ENCODE assay signal across 8 cellular contexts in genomic region chr19:4723465-4724251, GRCh38. TPM values are rescaled to one million over a fixed set of nuclear protein-coding genes. Genes with fewer than 3 reads are reported as not detected.
DNase-seq lines count a peak whose midpoint lies in the region; ATAC-seq, FAIRE-seq and TF ChIP-seq lines count a peak whose summit lies in the region.

DPP9 (minus strand) TSS chr19:4723842; CDS start chr19:4719906, 3,936 bp downstream.

- H3K79me2 ChIP-seq in OCI-LY3 (ENCODE audit: low read length) = peaks cover 44% of the 10 kb centered on the region

- peaks cover 23% of the 10 kb centered on the region for H3K4me1 Mint-ChIP-seq in endothelial cell (ENCODE audit: unreplicated experiment)
- peaks cover 16% of the 10 kb centered on the region for H3K4me1 Mint-ChIP-seq in mesothelial cell of epicardium

- peaks cover 20% of the 10 kb centered on the region for H3K36me3 Mint-ChIP-seq in endothelial cell (ENCODE audit: low read depth, unreplicated experiment)
- H3K36me3 Mint-ChIP-seq in mesothelial cell of epicardium = peaks cover 8% of the 10 kb centered on the region

- peak; percentile 100 for DNase-seq in D721Med (ENCODE audit: insufficient read length, low spot score)
- DNase-seq in HuH-7 (ENCODE audit: low spot score) = peak; percentile 98
- peak; percentile 99 for DNase-seq in activated CD8-positive, alpha-beta memory T cell treated with anti-CD3 and anti-CD28 coated beads, Interleukin-2, amount 50 U/mL, for 48 hours
- peak; percentile 96 for DNase-seq in endothelial cell (ENCODE audit: low spot score)
- DNase-seq in mesothelial cell of epicardium (ENCODE audit: low spot score in 2 of 2, unreplicated experiment in 2 of 2) = peak; percentile 87 to 98
- DNase-seq in stimulated activated CD8-positive, alpha-beta memory T cell treated with anti-CD3 and anti-CD28 coated beads, Interleukin-15, amount 100 ng/mL, for 48 hours (ENCODE audit: low read depth in 2 of 2) = peak; percentile 97

- H2AFZ ChIP-seq in OCI-LY3 (ENCODE audit: low read depth, low read length) = peak within 1 kb of the TSS; percentile 80

- peaks cover 6% of the 10 kb centered on the region; the same call in 1 of the 2 replicates for H4K20me1 ChIP-seq in OCI-LY3 (ENCODE audit: insufficient read depth, low read length)

- TF ChIP-seq CTCF in D721Med (IDR thresholded peaks at IDR 0.05; ENCODE audit: insufficient read depth, missing control alignments) (peak; percentile 27), OCI-LY3 (IDR thresholded peaks at IDR 0.05; ENCODE audit: low read depth, low read length) (no peak; the same call in 1 of the 2 replicates), endothelial cell (IDR thresholded peaks at IDR 0.05; ENCODE audit: unreplicated experiment) (no peak), mesothelial cell of epicardium (IDR thresholded peaks at IDR 0.05; ENCODE audit: unreplicated experiment) (peak; percentile 49)

- no peaks in the 10 kb centered on the region for H3K9me3 Mint-ChIP-seq in endothelial cell (ENCODE audit: unreplicated experiment)
- H3K9me3 Mint-ChIP-seq in mesothelial cell of epicardium = no peaks in the 10 kb centered on the region

- H3K27me3 Mint-ChIP-seq in endothelial cell (ENCODE audit: unreplicated experiment) (peaks cover 23% of the 10 kb centered on the region), mesothelial cell of epicardium (ENCODE audit: low read depth) (peaks cover 1% of the 10 kb centered on the region)

- peak; percentile 90 for ATAC-seq in GM21515 (IDR thresholded peaks at IDR 0.05; ENCODE audit: unreplicated experiment)

- H3K9me3 ChIP-seq in OCI-LY3 (ENCODE audit: insufficient read depth, low read length) = no peaks in the 10 kb centered on the region

- peak within 1 kb of the TSS; percentile 95 for H3K9ac ChIP-seq in OCI-LY3 (ENCODE audit: low read length)

- H3K27me3 ChIP-seq in OCI-LY3 (ENCODE audit: low read depth, low read length) = no peaks in the 10 kb centered on the region

- peak within 1 kb of the TSS; percentile 92 for H3K4me2 ChIP-seq in OCI-LY3 (ENCODE audit: low read length)

- H3K27ac Mint-ChIP-seq in endothelial cell (ENCODE audit: unreplicated experiment) (peak within 1 kb of the TSS; percentile 96), mesothelial cell of epicardium (peak within 1 kb of the TSS; percentile 96)

- H3K4me3 Mint-ChIP-seq in endothelial cell (ENCODE audit: unreplicated experiment) (peak within 1 kb of the TSS; percentile 99), mesothelial cell of epicardium (peak within 1 kb of the TSS; percentile 93)

- FAIRE-seq in D721Med (lab: Jason Lieb, UNC) = no peak

- peaks cover 36% of the 10 kb centered on the region for H3K4me1 ChIP-seq in OCI-LY3 (ENCODE audit: low read length)

- peak within 1 kb of the TSS; percentile 58 for H3K27ac ChIP-seq in OCI-LY3 (ENCODE audit: low read length)

- peak within 1 kb of the TSS; percentile 93 for H3K4me3 ChIP-seq in OCI-LY3 (ENCODE audit: low read length)

- H3K36me3 ChIP-seq in OCI-LY3 (replicated peaks; ENCODE audit: low read depth, low read length) = peaks cover 15% of the 10 kb centered on the region

RNA-seq across cellular contexts. Expression of gene DPP9, which starts in this region (rescaled TPM):
- total RNA-seq in endothelial cell (ENCODE audit: unreplicated experiment) = 63.3 TPM
- total RNA-seq in mesothelial cell of epicardium = 36.8 to 37.1 TPM (median 36.9 TPM) in 3 replicates

Comparison
In these comparisons a context has a peak if more than half of its experiments do, and no peak if none do; other contexts are left out.
1. Peak in every context shown above with its lines: DNase-seq, ATAC-seq, H3K4me3 ChIP-seq and H3K27ac ChIP-seq.
2. CTCF ChIP-seq: peak in D721Med (single experiment) and mesothelial cell of epicardium (single experiment); none in OCI-LY3 (single experiment) and endothelial cell (single experiment).